Comparison of ENCODE assay signal across 31 cellular contexts in genomic region chr15:23049984-23050628, GRCh38.
"Had no signal": no experiment of that assay in that cellular context is flagged by ENCODE, and none has a peak within 500 bp of the region (broad histone marks: within the 10 kb centered on the region; RNA-seq: fewer than 3 reads in every experiment).

No MANE protein-coding gene starts in this region.

- H3K4me3 Mint-ChIP-seq: activated B cell treated with CpG ODN at 0.5 μM for 24 hours; activated CD4-positive, alpha-beta memory T cell treated with anti-CD3 and anti-CD28 coated beads, Interleukin-2, amount 10 ng/mL, durations not matched to agents 7 days and 5 days; activated CD4-positive, alpha-beta T cell treated with anti-CD3 and anti-CD28 coated beads, Interleukin-2, amount 10 ng/mL, durations not matched to agents 7 days and 5 days; activated CD8-positive, alpha-beta T cell treated with anti-CD3 and anti-CD28 coated beads, Interleukin-2, amount 10 ng/mL, durations not matched to agents 7 days and 5 days; activated naive CD4-positive, alpha-beta T cell treated with anti-CD3 and anti-CD28 coated beads, Interleukin-2, amount 10 ng/mL, durations not matched to agents 7 days and 5 days; activated naive CD4-positive, alpha-beta T cell treated with anti-CD3 and anti-CD28 coated beads, Interleukin-2, amount 50 U/mL, for 24 hours; activated naive CD8-positive, alpha-beta T cell; activated naive CD8-positive, alpha-beta T cell treated with anti-CD3 and anti-CD28 coated beads, Interleukin-2, amount 10 ng/mL, durations not matched to agents 7 days and 5 days; activated naive CD8-positive, alpha-beta T cell treated with anti-CD3 and anti-CD28 coated beads, Interleukin-2, amount 50 U/mL, for 24 hours; activated T-cell treated with anti-CD3 and anti-CD28 coated beads, Interleukin-2, amount 50 U/mL, for 24 hours; brain; T-helper 1 cell treated with Interleukin-12 subunit alpha and Interleukin-12 subunit beta and Interleukin-4 antibody, amounts not matched to agents 30 μg/mL and 1 μg/mL, for 36 hours; T-helper 2 cell treated with Interferon-gamma antibody and Interleukin-4, amounts not matched to agents 5 μg/mL and 100 μg/mL, for 36 hours had no signal

- DNase-seq: activated B cell treated with CpG ODN at 0.5 μM for 24 hours; activated CD4-positive, alpha-beta memory T cell treated with anti-CD3 and anti-CD28 coated beads, Interleukin-2, amount 10 ng/mL, durations not matched to agents 7 days and 5 days; activated CD4-positive, alpha-beta T cell treated with anti-CD3 and anti-CD28 coated beads for 48 hours; activated CD4-positive, alpha-beta T cell treated with anti-CD3 and anti-CD28 coated beads, Interleukin-2, amount 10 ng/mL, durations not matched to agents 7 days and 5 days; activated CD4-positive, alpha-beta T cell treated with anti-CD3 and anti-CD28 coated beads, Interleukin-2, amount 50 U/mL, for 48 hours; activated CD4-positive, CD25-positive, alpha-beta regulatory T cell treated with anti-CD3 and anti-CD28 coated beads, Interleukin-2, amount 50 U/mL, for 72 hours; activated CD8-positive, alpha-beta memory T cell treated with anti-CD3 and anti-CD28 coated beads, Interleukin-2, amount 50 U/mL, for 48 hours; activated CD8-positive, alpha-beta T cell treated with anti-CD3 and anti-CD28 coated beads, Interleukin-2, amount 10 ng/mL, durations not matched to agents 7 days and 5 days; activated gamma-delta T cell; activated naive CD4-positive, alpha-beta T cell treated with anti-CD3 and anti-CD28 coated beads, Interleukin-2, amount 10 ng/mL, durations not matched to agents 7 days and 5 days; activated naive CD4-positive, alpha-beta T cell treated with Interleukin-2 at 50 U/mL for 16 hours; activated naive CD8-positive, alpha-beta T cell treated with anti-CD3 and anti-CD28 coated beads, Interleukin-2, amount 10 ng/mL, durations not matched to agents 7 days and 5 days; activated naive CD8-positive, alpha-beta T cell treated with anti-CD3 and anti-CD28 coated beads, Interleukin-2, amount 50 U/mL, for 24 hours; activated T-cell treated with anti-CD3 and anti-CD28 coated beads, Interleukin-2, amount 50 U/mL, for 24 hours; activated T-cell treated with anti-CD3 and anti-CD28 coated beads, Interleukin-2, amount 50 U/mL, for 48 hours; amygdala; anterior cingulate cortex; caudate nucleus; SW 1271; T-helper 1 cell; T-helper 2 cell; T-helper 9 cell had no signal

- H3K27ac ChIP-seq: ascending aorta, cardiac muscle cell, VCaP had no signal

- H3K27ac Mint-ChIP-seq: activated B cell treated with CpG ODN at 0.5 μM for 24 hours; activated CD4-positive, alpha-beta memory T cell treated with anti-CD3 and anti-CD28 coated beads, Interleukin-2, amount 10 ng/mL, durations not matched to agents 7 days and 5 days; activated CD4-positive, alpha-beta T cell treated with anti-CD3 and anti-CD28 coated beads, Interleukin-2, amount 10 ng/mL, durations not matched to agents 7 days and 5 days; activated CD8-positive, alpha-beta T cell treated with anti-CD3 and anti-CD28 coated beads, Interleukin-2, amount 10 ng/mL, durations not matched to agents 7 days and 5 days; activated naive CD4-positive, alpha-beta T cell treated with anti-CD3 and anti-CD28 coated beads, Interleukin-2, amount 10 ng/mL, durations not matched to agents 7 days and 5 days; activated naive CD4-positive, alpha-beta T cell treated with anti-CD3 and anti-CD28 coated beads, Interleukin-2, amount 50 U/mL, for 24 hours; activated naive CD8-positive, alpha-beta T cell treated with anti-CD3 and anti-CD28 coated beads, Interleukin-2, amount 10 ng/mL, durations not matched to agents 7 days and 5 days; activated naive CD8-positive, alpha-beta T cell treated with anti-CD3 and anti-CD28 coated beads, Interleukin-2, amount 50 U/mL, for 24 hours; activated T-helper 2 cell treated with anti-CD3 and anti-CD28 coated beads, Interferon-gamma antibody, Interleukin-2, Interleukin-4, amounts not matched to agents 10 μg/mL and 5 μg/mL and 100 μg/mL, durations not matched to agents 14 hours and 24 hours and 36 hours; brain; T-helper 1 cell treated with Interleukin-12 subunit alpha and Interleukin-12 subunit beta and Interleukin-4 antibody, amounts not matched to agents 30 μg/mL and 1 μg/mL, for 36 hours; T-helper 2 cell treated with Interferon-gamma antibody and Interleukin-4, amounts not matched to agents 5 μg/mL and 100 μg/mL, for 36 hours had no signal

- H3K36me3 Mint-ChIP-seq: activated naive CD4-positive, alpha-beta T cell treated with anti-CD3 and anti-CD28 coated beads, Interleukin-2, amount 10 ng/mL, durations not matched to agents 7 days and 5 days; activated naive CD4-positive, alpha-beta T cell treated with anti-CD3 and anti-CD28 coated beads, Interleukin-2, amount 50 U/mL, for 24 hours; activated naive CD8-positive, alpha-beta T cell; activated naive CD8-positive, alpha-beta T cell treated with anti-CD3 and anti-CD28 coated beads, Interleukin-2, amount 10 ng/mL, durations not matched to agents 7 days and 5 days; brain had no signal

- H3K27me3 Mint-ChIP-seq: activated B cell treated with CpG ODN at 0.5 μM for 24 hours; activated naive CD8-positive, alpha-beta T cell; activated T-cell treated with anti-CD3 and anti-CD28 coated beads, Interleukin-2, amount 50 U/mL, for 24 hours had no signal

- H3K27me3 ChIP-seq: ascending aorta, cardiac muscle cell had no signal

- H3K36me3 ChIP-seq: ascending aorta, cardiac muscle cell had no signal

- H3K4me3 ChIP-seq: ascending aorta, cardiac muscle cell had no signal

- H3K9me3 ChIP-seq: ascending aorta had no signal

- H3K9me3 Mint-ChIP-seq: activated B cell treated with CpG ODN at 0.5 μM for 24 hours; activated CD4-positive, alpha-beta memory T cell treated with anti-CD3 and anti-CD28 coated beads, Interleukin-2, amount 10 ng/mL, durations not matched to agents 7 days and 5 days; activated CD4-positive, alpha-beta T cell treated with anti-CD3 and anti-CD28 coated beads, Interleukin-2, amount 10 ng/mL, durations not matched to agents 7 days and 5 days; activated naive CD4-positive, alpha-beta T cell treated with anti-CD3 and anti-CD28 coated beads, Interleukin-2, amount 10 ng/mL, durations not matched to agents 7 days and 5 days; activated naive CD8-positive, alpha-beta T cell treated with anti-CD3 and anti-CD28 coated beads, Interleukin-2, amount 10 ng/mL, durations not matched to agents 7 days and 5 days; activated naive CD8-positive, alpha-beta T cell treated with anti-CD3 and anti-CD28 coated beads, Interleukin-2, amount 50 U/mL, for 24 hours; activated T-cell treated with anti-CD3 and anti-CD28 coated beads, Interleukin-2, amount 50 U/mL, for 24 hours; activated T-helper 2 cell treated with anti-CD3 and anti-CD28 coated beads, Interferon-gamma antibody, Interleukin-2, Interleukin-4, amounts not matched to agents 10 μg/mL and 5 μg/mL and 100 μg/mL, durations not matched to agents 14 hours and 24 hours and 36 hours; brain; T-helper 1 cell treated with Interleukin-12 subunit alpha and Interleukin-12 subunit beta and Interleukin-4 antibody, amounts not matched to agents 30 μg/mL and 1 μg/mL, for 36 hours; T-helper 2 cell treated with Interferon-gamma antibody and Interleukin-4, amounts not matched to agents 5 μg/mL and 100 μg/mL, for 36 hours had no signal

- H3K4me1 ChIP-seq: ascending aorta had no signal

- ATAC-seq: activated CD8-positive, alpha-beta T cell treated with anti-CD3 and anti-CD28 coated beads, Interleukin-2, amount 10 ng/mL, durations not matched to agents 7 days and 5 days; activated naive CD8-positive, alpha-beta T cell treated with anti-CD3 and anti-CD28 coated beads, Interleukin-2, amount 50 U/mL, for 24 hours had no signal

- H3K4me1 Mint-ChIP-seq: activated B cell treated with CpG ODN at 0.5 μM for 24 hours; activated CD4-positive, alpha-beta memory T cell treated with anti-CD3 and anti-CD28 coated beads, Interleukin-2, amount 10 ng/mL, durations not matched to agents 7 days and 5 days; activated CD4-positive, alpha-beta T cell treated with anti-CD3 and anti-CD28 coated beads, Interleukin-2, amount 10 ng/mL, durations not matched to agents 7 days and 5 days; activated naive CD4-positive, alpha-beta T cell treated with anti-CD3 and anti-CD28 coated beads, Interleukin-2, amount 10 ng/mL, durations not matched to agents 7 days and 5 days; activated naive CD4-positive, alpha-beta T cell treated with anti-CD3 and anti-CD28 coated beads, Interleukin-2, amount 50 U/mL, for 24 hours; activated naive CD8-positive, alpha-beta T cell treated with anti-CD3 and anti-CD28 coated beads, Interleukin-2, amount 10 ng/mL, durations not matched to agents 7 days and 5 days; activated naive CD8-positive, alpha-beta T cell treated with anti-CD3 and anti-CD28 coated beads, Interleukin-2, amount 50 U/mL, for 24 hours; brain had no signal
